Comparison of ENCODE assay signal across 16 cellular contexts in genomic region chr18:9766076-9766481, GRCh38. TPM values are rescaled to one million over a fixed set of nuclear protein-coding genes. Genes with fewer than 3 reads are reported as not detected.
DNase-seq lines count a peak whose midpoint lies in the region; ATAC-seq and TF ChIP-seq lines count a peak whose summit lies in the region.
"Had no signal": no experiment of that assay in that cellular context is flagged by ENCODE, and none has a peak within 500 bp of the region (broad histone marks: within the 10 kb centered on the region; RNA-seq: fewer than 3 reads in every experiment).

No MANE protein-coding gene starts in this region.

- CTCF ChIA-PET in HEK293 (lab: Yijun Ruan, JAX), result interaction anchor here (0.6 kb wide), 1 partner anchor 69 kb away, joined by 3 read pairs; no protein-coding TSS in a partner anchor
- CTCF ChIA-PET in CD4-positive, alpha-beta memory T cell (lab: Charles Lee; ENCODE audit: partially characterized antibody), result no interaction called here

- peaks cover 5 to 11% of the 10 kb centered on the region in 2 donors for H3K27me3 Mint-ChIP-seq in CD4-positive, alpha-beta memory T cell

- POLR2A ChIA-PET in HEK293 (lab: Yijun Ruan, JAX), result no interaction called here
- POLR2A ChIA-PET in CD4-positive, alpha-beta memory T cell (lab: Charles Lee; ENCODE audit: partially characterized antibody), result no interaction called here

- H3K4me1 Mint-ChIP-seq in CD4-positive, alpha-beta memory T cell, result no peaks in the 10 kb centered on the region

- H3K27ac ChIP-seq in HEK293 (ENCODE audit: extremely low read depth, low read depth, low read length) (no peak overlapping the region), adrenal gland (peak overlapping the region in 4 of 5 donors; percentile 26 to 77 (median 64)), right lobe of liver (no peak overlapping the region), testis (peak overlapping the region; percentile 19 to 53), tibial nerve (no peak overlapping the region)
- no peak overlapping the region for H3K27ac ChIP-seq in CD4-positive, alpha-beta memory T cell (ENCODE audit: low read depth, low read length)
- H3K27ac ChIP-seq: colonic mucosa, GM23248, WERI-Rb-1 had no signal

- no peak for TF ChIP-seq CTCF in HEK293 (tag by site-specific recombination; IDR thresholded peaks at IDR 0.05)
- TF ChIP-seq CTCF in adrenal gland (IDR thresholded peaks at IDR 0.05), result no peak
- TF ChIP-seq CTCF in right lobe of liver (IDR thresholded peaks at IDR 0.05), result no peak
- TF ChIP-seq CTCF in testis (IDR thresholded peaks at IDR 0.05), result no peak
- TF ChIP-seq CTCF in tibial nerve (IDR thresholded peaks at IDR 0.05), result no peak

- peak; percentile 22 to 56 (median 38) for ATAC-seq in right lobe of liver
- no peak for ATAC-seq in GM21447 (IDR thresholded peaks at IDR 0.05; ENCODE audit: unreplicated experiment)
- ATAC-seq: Right ventricle myocardium inferior had no signal

- H3K9me3 Mint-ChIP-seq in CD4-positive, alpha-beta memory T cell, result peaks cover 0 to 3% (median 0%) of the 10 kb centered on the region in 8 donors
- H3K9me3 Mint-ChIP-seq: activated naive CD4-positive, alpha-beta T cell treated with anti-CD3 and anti-CD28 coated beads for 36 hours had no signal

- no peak overlapping the region for H3K4me3 ChIP-seq in HEK293 (ENCODE audit: low read depth, low read length)
- H3K4me3 ChIP-seq in adrenal gland, result no peak overlapping the region
- no peak overlapping the region for H3K4me3 ChIP-seq in right lobe of liver
- H3K4me3 ChIP-seq in testis, result no peak overlapping the region
- no peak overlapping the region for H3K4me3 ChIP-seq in tibial nerve
- H3K4me3 ChIP-seq in CD4-positive, alpha-beta memory T cell (ENCODE audit: low read length in 2 of 2), result no peak overlapping the region
- H3K4me3 ChIP-seq: colonic mucosa, GM23248 had no signal

- no peaks in the 10 kb centered on the region for H3K36me3 Mint-ChIP-seq in CD4-positive, alpha-beta memory T cell

- no peak overlapping the region for H3K4me3 Mint-ChIP-seq in CD4-positive, alpha-beta memory T cell
- H3K4me3 Mint-ChIP-seq: activated naive CD4-positive, alpha-beta T cell treated with anti-CD3 and anti-CD28 coated beads for 36 hours had no signal

- H3K27ac Mint-ChIP-seq in CD4-positive, alpha-beta memory T cell, result no peak overlapping the region
- H3K27ac Mint-ChIP-seq: activated naive CD4-positive, alpha-beta T cell treated with anti-CD3 and anti-CD28 coated beads for 36 hours had no signal

- no peaks in the 10 kb centered on the region for H3K27me3 ChIP-seq in adrenal gland
- no peaks in the 10 kb centered on the region for H3K27me3 ChIP-seq in right lobe of liver
- H3K27me3 ChIP-seq in testis, result no peaks in the 10 kb centered on the region
- no peaks in the 10 kb centered on the region for H3K27me3 ChIP-seq in tibial nerve
- H3K27me3 ChIP-seq in CD4-positive, alpha-beta memory T cell (ENCODE audit: insufficient read depth, low read length), result no peaks in the 10 kb centered on the region
- H3K27me3 ChIP-seq: BE2C, colonic mucosa had no signal

- H3K9me3 ChIP-seq in HEK293 (ENCODE audit: control insufficient read depth, insufficient read depth, low read depth, low read length) (no peaks in the 10 kb centered on the region), adrenal gland (replicated peaks in 1 of 3) (no peaks in the 10 kb centered on the region), right lobe of liver (no peaks in the 10 kb centered on the region), testis (no peaks in the 10 kb centered on the region), tibial nerve (no peaks in the 10 kb centered on the region)
- H3K9me3 ChIP-seq in CD4-positive, alpha-beta memory T cell (ENCODE audit: control insufficient read depth in 1 of 2, low read length in 2 of 2), result no peaks in the 10 kb centered on the region
- H3K9me3 ChIP-seq: BE2C, colonic mucosa had no signal

- H3K4me1 ChIP-seq in HEK293 (ENCODE audit: control insufficient read depth, insufficient read depth, low read length) (0 out of 2 replicates have a peak, but pooled peaks cover 3% of the 10 kb centered on the region), adrenal gland (replicated peaks in 1 of 2) (peaks cover 22 to 47% of the 10 kb centered on the region in 2 donors), right lobe of liver (no peaks in the 10 kb centered on the region), testis (peaks cover 18% of the 10 kb centered on the region), tibial nerve (peaks cover 0 to 40% (median 6%) of the 10 kb centered on the region in 4 donors)
- H3K4me1 ChIP-seq in CD4-positive, alpha-beta memory T cell (ENCODE audit: insufficient read depth, low read length), result no peaks in the 10 kb centered on the region
- H3K4me1 ChIP-seq: BE2C, colonic mucosa had no signal

- intact Hi-C loops in adrenal gland (cut with DNase I) (loop anchor here in 1 of 2 donors (10.0 kb wide), 1 partner anchor 151 kb away; the partner anchor contains the start of gene PPP4R1), right lobe of liver (cut with DNase I) (no loop called here), testis (cut with DNase I; ENCODE audit: low total_unique reads) (no loop called here)
- intact Hi-C loops in CD4-positive, alpha-beta memory T cell (cut with micrococcal nuclease), result no loop called here

- no peak for TF ChIP-seq POLR2A in adrenal gland (IDR thresholded peaks at IDR 0.05)
- TF ChIP-seq POLR2A in right lobe of liver (IDR thresholded peaks at IDR 0.05), result no peak
- no peak for TF ChIP-seq POLR2A in testis (IDR thresholded peaks at IDR 0.05)
- TF ChIP-seq POLR2A in tibial nerve (IDR thresholded peaks at IDR 0.05), result no peak

- H3K36me3 ChIP-seq in HEK293 (ENCODE audit: control insufficient read depth in 2 of 2, insufficient read depth in 1 of 2, low read length in 2 of 2), result no peaks in the 10 kb centered on the region
- H3K36me3 ChIP-seq in adrenal gland (replicated peaks in 1 of 2), result no peaks in the 10 kb centered on the region
- no peaks in the 10 kb centered on the region for H3K36me3 ChIP-seq in right lobe of liver
- H3K36me3 ChIP-seq in testis (ENCODE audit: low read depth, missing control alignments), result no peaks in the 10 kb centered on the region
- no peaks in the 10 kb centered on the region for H3K36me3 ChIP-seq in tibial nerve
- no peaks in the 10 kb centered on the region for H3K36me3 ChIP-seq in CD4-positive, alpha-beta memory T cell (ENCODE audit: insufficient read depth, low read length)
- H3K36me3 ChIP-seq: BE2C, colonic mucosa, WERI-Rb-1 had no signal

- no peak for TF ChIP-seq EP300 in tibial nerve (IDR thresholded peaks at IDR 0.05)

- 47 to 53% (median 53%) methylated on average over 8 to 11 of the region's 11 CpGs for WGBS in adrenal gland, 4 donors
- WGBS in right lobe of liver (ENCODE audit: insufficient coverage, low coverage, low lambda C conversion rate, missing lambda C conversion rate), result 76% methylated on average over 4 of the region's 11 CpGs
- WGBS in testis, 2 donors, result 67 to 70% methylated on average over 11 of the region's 11 CpGs
- WGBS in tibial nerve, 2 donors, result 62 to 71% methylated on average over 11 of the region's 11 CpGs

- peak in 5 of 7 donors; percentile 56 to 73 (median 66) for DNase-seq in adrenal gland
- no peak for DNase-seq in right lobe of liver
- DNase-seq in testis, result peak; percentile 65
- no peak for DNase-seq in tibial nerve (ENCODE audit: low spot score in 2 of 2)
- no peak for DNase-seq in CD4-positive, alpha-beta memory T cell
- DNase-seq: activated CD4-positive, alpha-beta T cell treated with anti-CD3 and anti-CD28 coated beads, Interleukin-2, amount 50 U/mL, for 48 hours; activated naive CD4-positive, alpha-beta T cell treated with anti-CD3 and anti-CD28 coated beads for 36 hours; BE2C; colonic mucosa; GM23248; NCI-H2029; NCI-H524 treated with DMSO at 0.1 percent for 48 hours had no signal

TF ChIP-seq in HEK293, 187 proteins besides CTCF, POLR2A, EP300 and RAD21 (continues in another document):
- TF ChIP-seq ZNF202 (tag by site-specific recombination; IDR thresholded peaks at IDR 0.05; ENCODE audit: borderline replicate concordance), result no peak
- peak; percentile 53; the same call in 1 of the 2 replicates for TF ChIP-seq ZFHX2 (tag by site-specific recombination; conservative IDR thresholded peaks at IDR 0.05)
- no peak for TF ChIP-seq ZNF155 (tag by site-specific recombination; IDR thresholded peaks at IDR 0.05)
- no peak for TF ChIP-seq ZEB2 (tag by site-specific recombination; IDR thresholded peaks at IDR 0.05)
- TF ChIP-seq ZNF837 (tag by site-specific recombination; IDR thresholded peaks at IDR 0.05), result no peak
- peak; percentile 45; the same call in 1 of the 2 replicates for TF ChIP-seq EGR2 (tag by site-specific recombination; IDR thresholded peaks at IDR 0.05; ENCODE audit: low read depth)
- TF ChIP-seq ZBTB49 (tag by site-specific recombination; IDR thresholded peaks at IDR 0.05; ENCODE audit: low read depth), result no peak

RNA-seq across cellular contexts. Expression of gene RAB31, which starts 58.0 kb away (rescaled TPM):
- total RNA-seq in adrenal gland (100 to 1,000 TPM; 102 to 365 (median 161) TPM), right lobe of liver (10 to 100 TPM in 1 of 6 experiments, 1 to 10 TPM in 5; 3.0 to 14.3 (median 5.4) TPM), testis (100 to 1,000 TPM in 1 of 2 donors, 10 to 100 TPM in 1; 75.9 to 110 TPM), tibial nerve (10 to 100 TPM; 27.1 to 54.4 (median 44.3) TPM)
- polyA plus RNA-seq in adrenal gland (100 to 1,000 TPM in 1 of 3 donors, 10 to 100 TPM in 2; 46.6 to 130 (median 57.0) TPM), testis (ENCODE audit: insufficient read depth, low read depth, low replicate concordance) (81.5 TPM)
- total RNA-seq in CD4-positive, alpha-beta memory T cell, result 1 to 10 TPM; 1.8 TPM
- polyA plus RNA-seq in CD4-positive, alpha-beta memory T cell, result 1 to 10 TPM in 1 of 2 donors, under 1 TPM in 1; 0.07 to 1.0 TPM

Comparison
In these comparisons a context has a peak if more than half of its experiments do, and no peak if none do; other contexts are left out.
1. H3K27ac ChIP-seq: peak in adrenal gland (4 of 5) and testis (2 of 2); none in HEK293 (single experiment), right lobe of liver (0 of 3), tibial nerve (0 of 4) and CD4-positive, alpha-beta memory T cell (single experiment).
2. DNase-seq: peak in adrenal gland (5 of 7) and testis (single experiment); none in right lobe of liver (0 of 3), tibial nerve (0 of 2) and CD4-positive, alpha-beta memory T cell (0 of 5).